18 cellular contexts compared by ENCODE assay signal in genomic region chr18:23451011-23451410, GRCh38.
"Had no signal": no experiment of that assay in that cellular context is flagged by ENCODE, and none has a peak within 500 bp of the region (broad histone marks: within the 10 kb centered on the region; RNA-seq: fewer than 3 reads in every experiment).

No MANE protein-coding gene starts in this region.

- H3K27me3 Mint-ChIP-seq: naive B cell had no signal

- H3K27ac Mint-ChIP-seq: activated CD4-positive, alpha-beta T cell treated with anti-CD3 and anti-CD28 coated beads, Interleukin-2, amount 10 ng/mL, durations not matched to agents 24 days and 14 days; progenitor cell of endocrine pancreas had no signal

- H2AFZ ChIP-seq: hepatocyte had no signal

- H3K36me3 Mint-ChIP-seq: naive B cell had no signal

- H3K4me3 ChIP-seq: hepatocyte, lung, right lobe of liver, smooth muscle cell, thoracic aorta had no signal

- H3K36me3 ChIP-seq: right lobe of liver, thoracic aorta had no signal

- ATAC-seq: activated naive CD4-positive, alpha-beta T cell treated with anti-CD3 and anti-CD28 coated beads, Interleukin-2, amount 50 U/mL, for 72 hours; right lobe of liver had no signal

- H3K9me3 Mint-ChIP-seq: activated CD4-positive, alpha-beta T cell treated with anti-CD3 and anti-CD28 coated beads, Interleukin-2, amount 10 ng/mL, durations not matched to agents 24 days and 14 days; activated naive CD4-positive, alpha-beta T cell treated with anti-CD3 and anti-CD28 coated beads, Interleukin-2, amount 50 U/mL, for 72 hours; naive B cell had no signal

- H3K4me2 ChIP-seq: hepatocyte, smooth muscle cell had no signal

- H3K9me3 ChIP-seq: right lobe of liver, thoracic aorta had no signal

- H3K27me3 ChIP-seq: hepatocyte, right lobe of liver had no signal

- DNase-seq: activated CD4-positive, alpha-beta T cell treated with anti-CD3 and anti-CD28 coated beads, Interleukin-2, amount 10 ng/mL, durations not matched to agents 24 days and 14 days; activated CD4-positive, CD25-positive, alpha-beta regulatory T cell; activated CD8-positive, alpha-beta memory T cell treated with anti-CD3 and anti-CD28 coated beads for 24 hours; activated T-cell treated with anti-CD3 and anti-CD28 coated beads for 4 hours; islet precursor cell; naive B cell; occipital lobe; right lobe of liver; T-helper 2 cell had no signal

- FAIRE-seq: colon, endometrium, TTC549 had no signal

- H3K27ac ChIP-seq: right lobe of liver, thoracic aorta had no signal
